Comparison of ENCODE assay signal across 9 cellular contexts in the genomic region with DNA sequence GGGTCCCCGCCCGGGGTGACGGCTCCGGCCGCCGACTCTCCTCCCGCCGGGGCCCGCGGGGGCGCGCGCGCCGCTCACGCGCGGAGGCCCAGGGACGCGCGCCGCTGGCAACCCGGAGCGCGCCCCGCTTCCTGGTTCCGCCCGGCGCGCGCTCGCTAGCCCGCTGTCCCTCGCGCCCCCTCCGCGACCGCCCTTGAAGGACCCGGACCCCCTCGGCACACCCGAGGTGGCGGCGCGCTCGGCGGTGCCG. TPM values are rescaled to one million over a fixed set of nuclear protein-coding genes. Genes with fewer than 3 reads are reported as not detected.
DNase-seq lines count a peak whose midpoint lies in the region; TF ChIP-seq lines count a peak whose summit lies in the region.
"Had no signal": no experiment of that assay in that cellular context is flagged by ENCODE, and none has a peak within 500 bp of the region (broad histone marks: within the 10 kb centered on the region; RNA-seq: fewer than 3 reads in every experiment).

TSS of gene STAT5B (minus strand) at position 33 of the 250 bp plus-strand sequence. CDS start 44,264 bp downstream, outside the sequence.

- TF ChIP-seq CTCF in GM20000 (IDR thresholded peaks at IDR 0.05; ENCODE audit: extremely low read depth, missing control alignments), result no peak

- peak within 1 kb of the TSS; percentile 79 for H3K27ac ChIP-seq in KOPT-K1 (ENCODE audit: low read depth, low read length, poor library complexity, severe bottlenecking)
- H3K27ac ChIP-seq: epithelial cell of prostate had no signal

- H3K9me3 ChIP-seq in KOPT-K1 (ENCODE audit: insufficient read depth, low read length, poor library complexity, severe bottlenecking), result no peaks in the 10 kb centered on the region

- DNase-seq in COLO668 (lab: John Stamatoyannopoulos, UW; ENCODE audit: unreplicated experiment), result peak; percentile 87
- DNase-seq in GM20000 (ENCODE audit: low spot score), result peak; percentile 97
- peak; percentile 43 for DNase-seq in T-helper 22 cell (ENCODE audit: low read depth)
- DNase-seq in astrocyte of the hippocampus (ENCODE audit: low read depth, low spot score), result peak; percentile 90
- DNase-seq in hippocampal formation (lab: John Stamatoyannopoulos, UW), result peak; percentile 41 to 52
- no peak for DNase-seq in renal cortical epithelial cell (ENCODE audit: low read depth)
- no peak for DNase-seq in OCI-M2 (lab: John Stamatoyannopoulos, UW; ENCODE audit: unreplicated experiment)

- no peaks in the 10 kb centered on the region; the same call in 1 of the 2 replicates for H3K36me3 ChIP-seq in KOPT-K1 (ENCODE audit: insufficient read depth, low read length)

RNA-seq across cellular contexts. Expression of gene STAT5B, which starts in this region (rescaled TPM):
- total RNA-seq in renal cortical epithelial cell, result 17.2 and 27.2 TPM in 2 replicates

Comparison
In these comparisons a context has a peak if more than half of its experiments do, and no peak if none do; other contexts are left out.
1. DNase-seq: peak in COLO668 (single experiment), GM20000 (single experiment), T-helper 22 cell (single experiment), astrocyte of the hippocampus (single experiment) and hippocampal formation (2 of 2); none in renal cortical epithelial cell (single experiment) and OCI-M2 (single experiment).